ENCODE assay signal across 9 cellular contexts in the genomic region with DNA sequence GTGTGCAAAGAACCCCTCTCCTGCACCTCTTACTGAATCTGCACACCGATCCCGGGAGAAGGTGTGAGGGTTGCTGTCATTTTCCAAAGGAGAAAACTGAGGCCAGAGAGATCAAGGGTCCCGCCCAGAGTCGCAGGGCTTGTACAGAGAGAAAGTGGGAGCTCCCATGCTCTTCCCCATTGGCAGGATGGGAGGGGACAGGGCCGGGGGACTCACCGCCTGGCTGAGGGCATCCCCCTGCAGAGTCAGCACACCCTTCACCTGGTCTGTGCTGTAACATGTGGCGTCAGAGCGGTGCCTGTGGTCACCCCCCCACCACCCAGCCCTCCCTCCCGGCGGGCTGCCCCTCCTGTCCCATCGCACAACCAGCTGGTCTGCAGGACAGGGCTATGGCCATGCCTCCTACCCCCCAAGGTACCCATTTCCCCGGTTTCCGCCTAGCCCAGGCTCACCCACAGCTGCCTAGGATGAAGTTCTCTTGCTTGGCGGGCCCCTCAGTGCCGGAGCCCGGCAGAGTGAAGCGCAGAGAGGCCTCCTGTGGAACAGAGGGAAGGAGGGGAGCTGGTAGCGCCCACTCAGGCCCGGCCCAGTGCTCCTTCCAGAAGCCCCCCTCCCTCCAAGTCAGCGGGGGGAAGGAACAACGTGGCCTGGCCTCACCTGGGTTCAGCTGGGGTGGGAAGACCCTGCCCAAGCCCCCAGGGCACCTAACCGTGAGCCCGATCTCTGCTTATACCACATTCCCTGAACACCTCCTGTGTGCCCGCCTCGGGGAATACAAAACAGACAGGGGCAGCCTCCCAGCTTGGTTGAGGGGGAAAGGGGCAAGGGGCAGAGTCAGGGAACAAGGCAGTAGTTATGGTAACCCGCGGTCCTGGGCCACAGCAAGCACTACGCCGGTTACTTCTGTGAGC. TPM values are rescaled to one million over a fixed set of nuclear protein-coding genes. Genes with fewer than 3 reads are reported as not detected.
A peak's percentile ranks its signal among the peaks of the same experiment; 100 is the strongest.
DNase-seq lines count a peak whose midpoint lies in the region; ATAC-seq and TF ChIP-seq lines count a peak whose summit lies in the region.
"Had no signal": no experiment of that assay in that cellular context is flagged by ENCODE, and none has a peak within 500 bp of the region (broad histone marks: within the 10 kb centered on the region; RNA-seq: fewer than 3 reads in every experiment).

No MANE protein-coding gene starts in this region.

- CTCF ChIA-PET in activated CD4-positive, alpha-beta T cell treated with anti-CD3 and anti-CD28 coated beads for 36 hours (lab: Charles Lee): no interaction called here

- no peaks in the 10 kb centered on the region for H3K27me3 ChIP-seq in ascending aorta
- no peaks in the 10 kb centered on the region for H3K27me3 ChIP-seq in thoracic aorta (replicated peaks; ENCODE audit: insufficient read depth)

- no peak for ATAC-seq in activated CD4-positive, alpha-beta T cell treated with anti-CD3 and anti-CD28 coated beads for 36 hours
- peak; percentile 2 for ATAC-seq in left colon
- ATAC-seq in thoracic aorta (ENCODE audit: insufficient number of reproducible peaks, low FRiP score, low read depth): no peak
- ATAC-seq in HG03432 (IDR thresholded peaks at IDR 0.05; ENCODE audit: unreplicated experiment): no peak
- no peak for ATAC-seq in HG02840 (IDR thresholded peaks at IDR 0.05; ENCODE audit: low FRiP score, unreplicated experiment)

- DNase-seq in activated CD4-positive, alpha-beta T cell treated with anti-CD3 and anti-CD28 coated beads for 36 hours: no peak
- DNase-seq in activated CD4-positive, alpha-beta T cell treated with anti-CD3 and anti-CD28 coated beads, Interleukin-2, amount 50 U/mL, for 1 hour: no peak
- DNase-seq in ascending aorta (ENCODE audit: low spot score in 2 of 2): no peak
- DNase-seq in left colon: no peak
- DNase-seq in thoracic aorta (ENCODE audit: low spot score): no peak
- no peak for DNase-seq in stimulated activated CD4-positive, alpha-beta T cell treated with anti-CD3 and anti-CD28 coated beads, Interleukin-12 subunit alpha, Interleukin-12 subunit beta, amount 100 ng/mL, for 4 hours

- peaks cover 14% of the 10 kb centered on the region for H3K4me1 Mint-ChIP-seq in activated CD4-positive, alpha-beta T cell treated with anti-CD3 and anti-CD28 coated beads for 36 hours

- intact Hi-C loops in activated CD4-positive, alpha-beta T cell treated with anti-CD3 and anti-CD28 coated beads for 36 hours (cut with DNase I, micrococcal nuclease): loop anchor here in 1 of 2 experiments (5.0 kb wide), 2 partner anchors 46 to 494 kb away; a partner anchor contains a TSS
- intact Hi-C loops in ascending aorta (cut with DNase I) (no loop called here), left colon (cut with DNase I, micrococcal nuclease) (no loop called here)

- H3K27me3 Mint-ChIP-seq in activated CD4-positive, alpha-beta T cell treated with anti-CD3 and anti-CD28 coated beads for 36 hours: no peaks in the 10 kb centered on the region

- H3K9me3 ChIP-seq in ascending aorta (no peaks in the 10 kb centered on the region), thoracic aorta (no peaks in the 10 kb centered on the region)

- H3K36me3 Mint-ChIP-seq in activated CD4-positive, alpha-beta T cell treated with anti-CD3 and anti-CD28 coated beads for 36 hours (ENCODE audit: low read depth): peaks cover 10% of the 10 kb centered on the region

- POLR2A ChIA-PET in activated CD4-positive, alpha-beta T cell treated with anti-CD3 and anti-CD28 coated beads for 36 hours (lab: Charles Lee): no interaction called here

- H3K27ac Mint-ChIP-seq in activated CD4-positive, alpha-beta T cell treated with anti-CD3 and anti-CD28 coated beads for 36 hours: no peak overlapping the region

- no peak for TF ChIP-seq CTCF in ascending aorta (IDR thresholded peaks at IDR 0.05)
- no peak for TF ChIP-seq CTCF in thoracic aorta (IDR thresholded peaks at IDR 0.05)

- peak overlapping the region; percentile 74 for H3K4me3 Mint-ChIP-seq in activated CD4-positive, alpha-beta T cell treated with anti-CD3 and anti-CD28 coated beads for 36 hours

- H3K9me3 Mint-ChIP-seq in activated CD4-positive, alpha-beta T cell treated with anti-CD3 and anti-CD28 coated beads for 36 hours (ENCODE audit: low read depth): no peaks in the 10 kb centered on the region

- peaks cover 20 to 34% of the 10 kb centered on the region in 2 donors for H3K36me3 ChIP-seq in ascending aorta
- peaks cover 23% of the 10 kb centered on the region for H3K36me3 ChIP-seq in thoracic aorta

- H3K4me1 ChIP-seq in ascending aorta (peaks cover 4 to 9% of the 10 kb centered on the region in 2 donors), thoracic aorta (ENCODE audit: control insufficient read depth in 1 of 2, low read depth in 2 of 2) (peaks cover 9 to 21% of the 10 kb centered on the region in 2 donors)

- H3K4me3 ChIP-seq in ascending aorta: peak overlapping the region; percentile 74 to 78
- peak overlapping the region; percentile 81 for H3K4me3 ChIP-seq in thoracic aorta

- H3K27ac ChIP-seq in ascending aorta (peak overlapping the region; percentile 67 to 69), thoracic aorta (peak overlapping the region; percentile 49 to 53)

RNA-seq across cellular contexts. Expression of a gene that starts 1.1 kb away (rescaled TPM):
- total RNA-seq in activated CD4-positive, alpha-beta T cell treated with anti-CD3 and anti-CD28 coated beads for 36 hours: 1 to 10 TPM; 3.7 to 7.3 TPM
- total RNA-seq in ascending aorta (10.5 TPM), left colon (10 to 100 TPM; 21.2 to 26.1 TPM), thoracic aorta (10 to 100 TPM in 1 of 2 donors, 1 to 10 TPM in 1; 4.2 to 23.7 TPM)

RNA-seq across cellular contexts. Expression of a gene that starts 6.1 kb away (rescaled TPM):
- not detected for total RNA-seq in activated CD4-positive, alpha-beta T cell treated with anti-CD3 and anti-CD28 coated beads for 36 hours
- total RNA-seq in ascending aorta (not detected), left colon (100 to 1,000 TPM; 448 to 580 TPM), thoracic aorta (not detected)
- total RNA-seq: SK-MEL-5 had no signal

RNA-seq across cellular contexts. Expression of a gene that starts 13.2 kb away (rescaled TPM):
- not detected for total RNA-seq in activated CD4-positive, alpha-beta T cell treated with anti-CD3 and anti-CD28 coated beads for 36 hours
- total RNA-seq in ascending aorta: not detected
- under 1 TPM in 1 of 2 donors, not detected in 1; 0.75 TPM for total RNA-seq in left colon
- total RNA-seq in thoracic aorta: not detected
- total RNA-seq: SK-MEL-5 had no signal

RNA-seq across cellular contexts. Expression of a gene that starts 34.3 kb away (rescaled TPM):
- total RNA-seq in activated CD4-positive, alpha-beta T cell treated with anti-CD3 and anti-CD28 coated beads for 36 hours: 10 to 100 TPM; 10.3 to 11.6 TPM
- total RNA-seq in ascending aorta: 13.7 TPM
- 10 to 100 TPM; 12.4 to 13.7 TPM for total RNA-seq in left colon
- 10 to 100 TPM in 1 of 2 donors, 1 to 10 TPM in 1; 6.1 to 21.2 TPM for total RNA-seq in thoracic aorta

RNA-seq across cellular contexts. Expression of a gene that starts 45.8 kb away (rescaled TPM):
- total RNA-seq in activated CD4-positive, alpha-beta T cell treated with anti-CD3 and anti-CD28 coated beads for 36 hours: 10 to 100 TPM; 76.9 to 78.4 TPM
- total RNA-seq in ascending aorta (39.2 TPM), left colon (100 to 1,000 TPM; 106 to 114 TPM), thoracic aorta (10 to 100 TPM; 28.4 to 59.5 TPM)

Comparison
In these comparisons a context has a peak if more than half of its experiments do, and no peak if none do; other contexts are left out.
1. RNA of a gene that starts 6.1 kb away (total RNA-seq): 448 to 580 TPM in left colon; not detected in activated CD4-positive, alpha-beta T cell treated with anti-CD3 and anti-CD28 coated beads for 36 hours, not detected in ascending aorta (single experiment) and not detected in thoracic aorta; every median in the first group is over 100 times any median in the second.